16 cellular contexts compared by ENCODE assay signal in genomic region chr6:34350100-34350936, GRCh38. TPM values are rescaled to one million over a fixed set of nuclear protein-coding genes. Genes with fewer than 3 reads are reported as not detected.
DNase-seq lines count a peak whose midpoint lies in the region; ATAC-seq and TF ChIP-seq lines count a peak whose summit lies in the region.
"Had no signal": no experiment of that assay in that cellular context is flagged by ENCODE, and none has a peak within 500 bp of the region (broad histone marks: within the 10 kb centered on the region; RNA-seq: fewer than 3 reads in every experiment).

No MANE protein-coding gene starts in this region.

- H3K4me1 ChIP-seq in neutrophil (ENCODE audit: control insufficient read depth in 1 of 2, insufficient read depth in 1 of 2, low read depth in 1 of 2, low read length in 1 of 2), result peaks cover 20 to 44% of the 10 kb centered on the region in 2 experiments

- no peaks in the 10 kb centered on the region for H3K36me3 ChIP-seq in neutrophil
- H3K36me3 ChIP-seq: SJCRH30 had no signal

- H3K4me3 Mint-ChIP-seq in brain, result peak overlapping the region in 1 of 5 experiments; percentile 26
- H3K4me3 Mint-ChIP-seq: activated CD4-positive, alpha-beta memory T cell treated with anti-CD3 and anti-CD28 coated beads for 36 hours; activated T-helper 1 cell treated with anti-CD3 and anti-CD28 coated beads, Interleukin-12 subunit alpha, Interleukin-12 subunit beta, Interleukin-2, Interleukin-4 antibody, amounts not matched to agents 30 ng/mL and 10 ng/mL and 1 ng/mL, durations not matched to agents 14 hours and 24 hours and 36 hours; CD4-positive, CD25-positive, alpha-beta regulatory T cell had no signal

- H3K27ac ChIP-seq in neutrophil, result peak overlapping the region; percentile 73
- H3K27ac ChIP-seq: coronary artery, SJCRH30 had no signal

- no peak for TF ChIP-seq CTCF in brain (conservative IDR thresholded peaks at IDR 0.05)
- TF ChIP-seq CTCF in neutrophil (IDR thresholded peaks at IDR 0.05), result no peak

- peaks cover 22% of the 10 kb centered on the region for H3K36me3 Mint-ChIP-seq in brain
- H3K36me3 Mint-ChIP-seq: activated CD4-positive, alpha-beta memory T cell treated with anti-CD3 and anti-CD28 coated beads for 36 hours had no signal

- ATAC-seq in HG03280 (IDR thresholded peaks at IDR 0.05; ENCODE audit: unreplicated experiment), result no peak
- ATAC-seq: left colon had no signal

- H3K9me3 ChIP-seq in neutrophil, result no peaks in the 10 kb centered on the region
- H3K9me3 ChIP-seq: SJCRH30 had no signal

- H3K27me3 ChIP-seq in neutrophil, result no peaks in the 10 kb centered on the region
- H3K27me3 ChIP-seq: SJCRH30 had no signal

- H3K4me3 ChIP-seq in neutrophil (ENCODE audit: low read depth in 1 of 2, low read length in 1 of 2), result no peak overlapping the region
- H3K4me3 ChIP-seq: coronary artery, SJCRH30 had no signal

- H3K27me3 Mint-ChIP-seq in brain, result peaks cover 3% of the 10 kb centered on the region
- H3K27me3 Mint-ChIP-seq: activated CD4-positive, alpha-beta memory T cell treated with anti-CD3 and anti-CD28 coated beads for 36 hours; CD4-positive, CD25-positive, alpha-beta regulatory T cell had no signal

- H3K4me1 Mint-ChIP-seq in brain, result peaks cover 49% of the 10 kb centered on the region

- peak overlapping the region; percentile 40 to 82 (median 56) for H3K27ac Mint-ChIP-seq in brain
- H3K27ac Mint-ChIP-seq: activated CD4-positive, alpha-beta memory T cell treated with anti-CD3 and anti-CD28 coated beads for 36 hours; activated T-helper 1 cell treated with anti-CD3 and anti-CD28 coated beads, Interleukin-12 subunit alpha, Interleukin-12 subunit beta, Interleukin-2, Interleukin-4 antibody, amounts not matched to agents 30 ng/mL and 10 ng/mL and 1 ng/mL, durations not matched to agents 14 hours and 24 hours and 36 hours; CD4-positive, CD25-positive, alpha-beta regulatory T cell had no signal

- DNase-seq in G401 (ENCODE audit: low spot score) (peak; percentile 49), NCI-H1694 treated with DMSO at 0.1 percent for 48 hours (lab: John Stamatoyannopoulos, UW) (peak; percentile 67), LoVo (ENCODE audit: low spot score) (no peak), cerebellar nuclear complex (lab: John Stamatoyannopoulos, UW) (no peak)
- DNase-seq: activated CD4-positive, alpha-beta memory T cell treated with anti-CD3 and anti-CD28 coated beads for 36 hours; amygdala; CD4-positive, CD25-positive, alpha-beta regulatory T cell; hippocampal formation; left colon; posterior cingulate gyrus; SJCRH30 had no signal

- in situ Hi-C loops in G401 (cut with HindIII; ENCODE audit: low sequenced_read_pairs), result no loop called here

- no peaks in the 10 kb centered on the region for H3K9me3 Mint-ChIP-seq in brain
- H3K9me3 Mint-ChIP-seq: activated CD4-positive, alpha-beta memory T cell treated with anti-CD3 and anti-CD28 coated beads for 36 hours; activated T-helper 1 cell treated with anti-CD3 and anti-CD28 coated beads, Interleukin-12 subunit alpha, Interleukin-12 subunit beta, Interleukin-2, Interleukin-4 antibody, amounts not matched to agents 30 ng/mL and 10 ng/mL and 1 ng/mL, durations not matched to agents 14 hours and 24 hours and 36 hours; CD4-positive, CD25-positive, alpha-beta regulatory T cell had no signal

RNA-seq across cellular contexts. Expression of gene NUDT3, which starts 42.2 kb away (rescaled TPM):
- 8.1 and 10.6 TPM in 2 replicates for total RNA-seq in G401 (2014; rRNA removed; shearing (Covaris generic))
- polyA plus RNA-seq in brain (ENCODE audit: insufficient read depth, low read depth, low replicate concordance), result 32.7 TPM

Comparison
In these comparisons a context has a peak if more than half of its experiments do, and no peak if none do; other contexts are left out.
1. DNase-seq: peak in G401 (single experiment) and NCI-H1694 treated with DMSO at 0.1 percent for 48 hours (single experiment); none in LoVo (single experiment) and cerebellar nuclear complex (0 of 2).